In genomic region chr19:55088543-55089265, GRCh38 we compare ENCODE assay signal across 8 cellular contexts. TPM values are rescaled to one million over a fixed set of nuclear protein-coding genes. Genes with fewer than 3 reads are reported as not detected.
A peak's percentile ranks its signal among the peaks of the same experiment; 100 is the strongest.
DNase-seq lines count a peak whose midpoint lies in the region; ATAC-seq, FAIRE-seq and TF ChIP-seq lines count a peak whose summit lies in the region.

No MANE protein-coding gene starts in this region.

- 70% methylated on average over 11 of the region's 16 CpGs for WGBS in hepatocyte (ENCODE audit: low lambda C conversion rate, missing lambda C conversion rate)
- WGBS in small intestine, 3 donors = 41 to 57% (median 47%) methylated on average over 14 to 16 of the region's 16 CpGs

- H3K9me2 ChIP-seq in hepatocyte (replicated peaks; ENCODE audit: insufficient read depth) = no peaks in the 10 kb centered on the region

- H3K4me1 ChIP-seq in KMS-11 (ENCODE audit: low read depth, poor library complexity, severe bottlenecking) = no peaks in the 10 kb centered on the region
- H3K4me1 ChIP-seq in hepatocyte (ENCODE audit: insufficient read depth) = peaks cover 14% of the 10 kb centered on the region
- H3K4me1 ChIP-seq in small intestine (ENCODE audit: control insufficient read depth in 2 of 2, insufficient read depth in 1 of 2, low read depth in 1 of 2, low read length in 1 of 2) = peaks cover 0 to 2% of the 10 kb centered on the region in 2 donors

- no peaks in the 10 kb centered on the region; the same call in 1 of the 2 replicates for H3K27me3 ChIP-seq in KMS-11 (ENCODE audit: insufficient read depth, low read depth)
- peaks cover 13% of the 10 kb centered on the region for H3K27me3 ChIP-seq in hepatocyte
- H3K27me3 ChIP-seq in small intestine (ENCODE audit: control insufficient read depth in 2 of 2, insufficient read depth in 2 of 2, low read length in 2 of 2) = no peaks in the 10 kb centered on the region

- H2AFZ ChIP-seq in KMS-11 (ENCODE audit: low read depth) (no peak overlapping the region), hepatocyte (no peak overlapping the region)

- H3K4me1 Mint-ChIP-seq in T-helper 17 cell = peaks cover 27% of the 10 kb centered on the region

- ATAC-seq in T-helper 17 cell = peak; percentile 55
- ATAC-seq in GM18907 (IDR thresholded peaks at IDR 0.05; ENCODE audit: unreplicated experiment) = no peak
- no peak for ATAC-seq in HG02798 (IDR thresholded peaks at IDR 0.05; ENCODE audit: poor library complexity, unreplicated experiment)

- DNase-seq in DMS79 treated with DMSO at 0.1 percent for 48 hours (lab: John Stamatoyannopoulos, UW) (peak; percentile 59), T-helper 17 cell (peak; percentile 60 to 77 (median 64)), anterior cingulate cortex (lab: John Stamatoyannopoulos, UW) (peak in 47 of 58 donors; percentile 6 to 79 (median 23)), hepatocyte (ENCODE audit: low spot score) (peak; percentile 85), small intestine (peak; percentile 60)

- H3K36me3 ChIP-seq in KMS-11 (ENCODE audit: insufficient read depth) (no peaks in the 10 kb centered on the region), hepatocyte (replicated peaks; ENCODE audit: insufficient read depth, low read depth) (no peaks in the 10 kb centered on the region), small intestine (ENCODE audit: control insufficient read depth in 2 of 2, insufficient read depth in 2 of 2, low read length in 2 of 2) (peaks cover 6 to 8% of the 10 kb centered on the region in 2 donors)

- H3K4me3 ChIP-seq in KMS-11 (IDR thresholded peaks at IDR 0.05; ENCODE audit: insufficient read depth, low read depth, low read length) (no peak overlapping the region), hepatocyte (no peak overlapping the region), small intestine (ENCODE audit: low read depth in 1 of 2, low read length in 2 of 2) (no peak overlapping the region)

- H3K4me2 ChIP-seq in KMS-11 = no peak overlapping the region
- H3K4me2 ChIP-seq in hepatocyte = no peak overlapping the region

- peaks cover 41% of the 10 kb centered on the region for H3K27me3 Mint-ChIP-seq in T-helper 17 cell

- H3K79me2 ChIP-seq in KMS-11 (ENCODE audit: insufficient read depth, low read depth) = no peaks in the 10 kb centered on the region
- H3K79me2 ChIP-seq in hepatocyte = no peaks in the 10 kb centered on the region

- H4K20me1 ChIP-seq in KMS-11 (ENCODE audit: insufficient read depth) = no peaks in the 10 kb centered on the region
- H4K20me1 ChIP-seq in hepatocyte (ENCODE audit: insufficient read depth, poor library complexity, severe bottlenecking) = peaks cover 15% of the 10 kb centered on the region

- peak overlapping the region; percentile 87 for H3K4me3 Mint-ChIP-seq in T-helper 17 cell

- H3K9ac ChIP-seq in KMS-11 = no peak overlapping the region

- H3K27ac ChIP-seq in KMS-11 (no peak overlapping the region), hepatocyte (no peak overlapping the region), small intestine (ENCODE audit: low read depth in 1 of 2, low read length in 1 of 2) (no peak overlapping the region)

- H3K36me3 Mint-ChIP-seq in T-helper 17 cell (ENCODE audit: low read depth) = peaks cover 19% of the 10 kb centered on the region

- peak overlapping the region; percentile 80 for H3K27ac Mint-ChIP-seq in T-helper 17 cell

- TF ChIP-seq CTCF in KMS-11 (conservative IDR thresholded peaks at IDR 0.05; ENCODE audit: low read depth, low read length) (peak; percentile 70), hepatocyte (IDR thresholded peaks at IDR 0.05; ENCODE audit: poor library complexity) (peak; percentile 87)

- H3K9me3 ChIP-seq in T-helper 17 cell (ENCODE audit: control insufficient read depth, low read length, poor library complexity, severe bottlenecking) (no peaks in the 10 kb centered on the region), hepatocyte (ENCODE audit: low read depth) (no peaks in the 10 kb centered on the region), small intestine (ENCODE audit: control insufficient read depth, low read depth) (no peaks in the 10 kb centered on the region)

- FAIRE-seq in small intestine (lab: Jason Lieb, UNC) = no peak

RNA-seq across cellular contexts. Expression of gene EPS8L1, which starts 13.0 kb away (rescaled TPM):
- 1 to 10 TPM; 1.8 to 3.3 TPM for total RNA-seq in T-helper 17 cell
- 20.5 and 25.7 TPM in 2 replicates for total RNA-seq in hepatocyte
- 33.8 and 49.6 TPM in 2 replicates for polyA plus RNA-seq in hepatocyte
- polyA plus RNA-seq in small intestine = 10 to 100 TPM; 17.2 to 23.8 (median 21.0) TPM

RNA-seq across cellular contexts. Expression of gene RDH13, which starts 25.8 kb away (rescaled TPM):
- 10 to 100 TPM; 11.3 to 12.9 TPM for total RNA-seq in T-helper 17 cell
- 14.5 and 17.3 TPM in 2 replicates for total RNA-seq in hepatocyte
- polyA plus RNA-seq in hepatocyte = 17.7 and 21.9 TPM in 2 replicates
- polyA plus RNA-seq in small intestine = 10 to 100 TPM; 21.3 to 28.4 (median 23.0) TPM

RNA-seq across cellular contexts. Expression of gene PPP1R12C, which starts 28.7 kb away (rescaled TPM):
- 100 to 1,000 TPM; 133 to 173 TPM for total RNA-seq in T-helper 17 cell
- 69.7 and 71.8 TPM in 2 replicates for total RNA-seq in hepatocyte
- polyA plus RNA-seq in hepatocyte = 74.5 and 83.6 TPM in 2 replicates
- polyA plus RNA-seq in small intestine = 100 to 1,000 TPM in 2 of 3 donors, 10 to 100 TPM in 1; 96.6 to 192 (median 166) TPM

RNA-seq across cellular contexts. Expression of gene GP6, which starts 50.6 kb away (rescaled TPM):
- total RNA-seq in T-helper 17 cell (10 to 100 TPM in 1 of 2 donors, 1 to 10 TPM in 1; 1.8 to 22.1 TPM), hepatocyte (0.07 TPM in 1 of 2 replicates, not detected in the other)
- polyA plus RNA-seq in hepatocyte (0.24 and 0.93 TPM in 2 replicates), small intestine (under 1 TPM in 1 of 3 donors, not detected in 2; 0.15 TPM)

Comparison
In these comparisons a context has a peak if more than half of its experiments do, and no peak if none do; other contexts are left out.
1. DNase-seq: peak in every context shown above with its lines; median percentile 85 in hepatocyte; 64 in T-helper 17 cell; 60 in small intestine; 59 in DMS79 treated with DMSO at 0.1 percent for 48 hours; 23 in anterior cingulate cortex.